Comparison of ENCODE assay signal across 16 cellular contexts in the genomic region with DNA sequence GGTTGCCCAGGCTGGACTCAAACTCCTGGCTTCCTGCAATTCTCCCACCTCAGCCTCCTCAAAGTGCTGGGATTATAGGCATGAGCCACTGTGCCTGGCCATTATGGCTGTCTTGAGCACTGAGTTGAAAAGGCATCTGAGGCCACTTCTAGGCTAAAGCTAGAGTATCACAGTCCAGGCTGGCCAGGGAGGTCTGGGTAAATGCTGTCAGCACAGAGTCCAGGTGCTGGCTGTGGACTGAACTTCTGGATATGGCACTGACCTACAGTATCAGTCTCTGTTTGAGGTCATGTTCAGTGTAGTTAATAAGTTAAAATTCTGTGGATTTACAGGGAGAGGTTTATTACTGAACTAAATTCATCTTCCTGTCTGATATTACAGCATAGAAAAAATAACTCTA.
"Had no signal": no experiment of that assay in that cellular context is flagged by ENCODE, and none has a peak within 500 bp of the region (broad histone marks: within the 10 kb centered on the region; RNA-seq: fewer than 3 reads in every experiment).

No MANE protein-coding gene starts in this region.

- H3K4me1 ChIP-seq: esophagus muscularis mucosa, foreskin keratinocyte, gastroesophageal sphincter, heart left ventricle, left ventricle myocardium inferior, lower lobe of right lung had no signal

- H3K9me3 ChIP-seq: esophagus muscularis mucosa, gastroesophageal sphincter, heart left ventricle, lower lobe of right lung, mucosa of descending colon had no signal

- DNase-seq: dermis blood vessel endothelial cell; dorsolateral prefrontal cortex; effector CD4-positive, alpha-beta T cell; effector memory CD4-positive, alpha-beta T cell; foreskin keratinocyte; heart left ventricle; hippocampal formation; left cardiac atrium; left ventricle myocardium inferior; lower lobe of right lung; mesenchymal stem cell; mucosa of descending colon; naive B cell had no signal

- ATAC-seq: foreskin keratinocyte, gastroesophageal sphincter, heart left ventricle, left cardiac atrium, lower lobe of right lung, mucosa of descending colon had no signal

- H3K27ac ChIP-seq: coronary artery, dorsolateral prefrontal cortex, esophagus muscularis mucosa, foreskin keratinocyte, gastroesophageal sphincter, heart left ventricle, left ventricle myocardium inferior, lower lobe of right lung had no signal

- H3K27me3 ChIP-seq: esophagus muscularis mucosa, foreskin keratinocyte, gastroesophageal sphincter, heart left ventricle had no signal

- H3K4me3 ChIP-seq: coronary artery, dorsolateral prefrontal cortex, esophagus muscularis mucosa, gastroesophageal sphincter, heart left ventricle, left ventricle myocardium inferior, lower lobe of right lung, mucosa of descending colon had no signal

- H3K36me3 ChIP-seq: esophagus muscularis mucosa, gastroesophageal sphincter, heart left ventricle, left ventricle myocardium inferior, lower lobe of right lung had no signal
